ENCODE assay signal across 20 cellular contexts in the genomic region with DNA sequence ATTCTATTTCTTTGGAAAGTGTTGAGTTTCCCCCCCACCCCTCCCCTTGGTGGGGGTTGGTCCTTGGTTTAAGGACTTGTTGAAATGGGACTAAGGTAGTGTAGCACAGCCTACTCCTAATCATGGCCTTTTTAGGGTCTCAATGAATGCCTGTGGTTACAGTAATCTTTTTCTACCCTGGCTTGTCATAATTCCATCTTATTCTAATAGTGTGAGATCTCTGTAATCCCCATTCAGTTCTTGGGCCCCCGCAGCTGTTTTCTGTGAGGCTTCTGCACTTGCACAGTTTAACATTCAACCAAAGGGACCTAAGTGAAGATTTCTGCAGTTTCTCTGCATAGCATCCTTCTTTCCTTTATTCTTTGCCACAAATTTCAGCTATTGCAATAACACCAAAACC. TPM values are rescaled to one million over a fixed set of nuclear protein-coding genes. Genes with fewer than 3 reads are reported as not detected.
A peak's percentile ranks its signal among the peaks of the same experiment; 100 is the strongest.
DNase-seq lines count a peak whose midpoint lies in the region; ATAC-seq, FAIRE-seq and TF ChIP-seq lines count a peak whose summit lies in the region.
"Had no signal": no experiment of that assay in that cellular context is flagged by ENCODE, and none has a peak within 500 bp of the region (broad histone marks: within the 10 kb centered on the region; RNA-seq: fewer than 3 reads in every experiment).

No MANE protein-coding gene starts in this region.

- H3K9me3 Mint-ChIP-seq in activated naive CD8-positive, alpha-beta T cell treated with anti-CD3 and anti-CD28 coated beads, Interleukin-2, amount 10 ng/mL, durations not matched to agents 7 days and 5 days, result peaks cover 12% of the 10 kb centered on the region
- H3K9me3 Mint-ChIP-seq in activated naive CD8-positive, alpha-beta T cell treated with anti-CD3 and anti-CD28 coated beads, Interleukin-2, amount 50 U/mL, for 24 hours, result no peaks in the 10 kb centered on the region
- H3K9me3 Mint-ChIP-seq: CD8-positive, alpha-beta memory T cell had no signal

- no peaks in the 10 kb centered on the region for H3K36me3 ChIP-seq in OCI-LY3 (replicated peaks; ENCODE audit: low read depth, low read length)
- no peaks in the 10 kb centered on the region for H3K36me3 ChIP-seq in esophagus muscularis mucosa
- H3K36me3 ChIP-seq: BLaER1 treated with 17β-estradiol and CSF1 and Interleukin-3, amounts not matched to agents 10 nM and 100 nM had no signal

- no peaks in the 10 kb centered on the region for H4K20me1 ChIP-seq in OCI-LY3 (ENCODE audit: insufficient read depth, low read length)
- H4K20me1 ChIP-seq: BLaER1 treated with 17β-estradiol and CSF1 and Interleukin-3, amounts not matched to agents 10 nM and 100 nM had no signal

- intact Hi-C loops in esophagus muscularis mucosa (cut with DNase I), result no loop called here

- no peak for FAIRE-seq in H54 (lab: Jason Lieb, UNC)
- FAIRE-seq: G401.6, GM12891, GM19239 had no signal

- H3K9ac ChIP-seq in OCI-LY3 (ENCODE audit: low read length), result no peak overlapping the region
- H3K9ac ChIP-seq: BLaER1 treated with 17β-estradiol and CSF1 and Interleukin-3, amounts not matched to agents 10 nM and 100 nM; GM23248 had no signal

- DNase-seq in activated naive CD8-positive, alpha-beta T cell treated with anti-CD3 and anti-CD28 coated beads, Interleukin-2, amount 10 ng/mL, durations not matched to agents 7 days and 5 days, result no peak
- no peak for DNase-seq in activated naive CD8-positive, alpha-beta T cell treated with anti-CD3 and anti-CD28 coated beads, Interleukin-2, amount 50 U/mL, for 24 hours
- DNase-seq in esophagus muscularis mucosa (ENCODE audit: extremely low spot score) (peak; percentile 60), NCI-H510A treated with DMSO at 0.1 percent for 48 hours (lab: John Stamatoyannopoulos, UW) (no peak), NCI-H524 treated with DMSO at 0.1 percent for 48 hours (lab: John Stamatoyannopoulos, UW) (no peak), H54 (ENCODE audit: insufficient read length, low spot score) (no peak)
- DNase-seq: 8988T; CD8-positive, alpha-beta memory T cell; COR-L47; DMS 273 treated with DMSO at 0.1 percent for 48 hours; DMS53; DND-41; GM23248; HCEC 1CT had no signal

- H3K9me3 ChIP-seq in OCI-LY3 (ENCODE audit: insufficient read depth, low read length) (no peaks in the 10 kb centered on the region), esophagus muscularis mucosa (no peaks in the 10 kb centered on the region)
- H3K9me3 ChIP-seq: BLaER1 treated with 17β-estradiol and CSF1 and Interleukin-3, amounts not matched to agents 10 nM and 100 nM had no signal

- peaks cover 15% of the 10 kb centered on the region for H3K36me3 Mint-ChIP-seq in activated naive CD8-positive, alpha-beta T cell treated with anti-CD3 and anti-CD28 coated beads, Interleukin-2, amount 10 ng/mL, durations not matched to agents 7 days and 5 days
- H3K36me3 Mint-ChIP-seq in activated naive CD8-positive, alpha-beta T cell treated with anti-CD3 and anti-CD28 coated beads, Interleukin-2, amount 50 U/mL, for 24 hours (ENCODE audit: low read depth), result peaks cover 2% of the 10 kb centered on the region
- H3K36me3 Mint-ChIP-seq: CD8-positive, alpha-beta memory T cell had no signal

- peak overlapping the region; percentile 44 for H3K27ac Mint-ChIP-seq in activated naive CD8-positive, alpha-beta T cell treated with anti-CD3 and anti-CD28 coated beads, Interleukin-2, amount 10 ng/mL, durations not matched to agents 7 days and 5 days
- no peak overlapping the region for H3K27ac Mint-ChIP-seq in activated naive CD8-positive, alpha-beta T cell treated with anti-CD3 and anti-CD28 coated beads, Interleukin-2, amount 50 U/mL, for 24 hours

- TF ChIP-seq POLR2A in esophagus muscularis mucosa (IDR thresholded peaks at IDR 0.05; ENCODE audit: low read depth), result no peak
- TF ChIP-seq POLR2A in H54 (IDR thresholded peaks at IDR 0.05; ENCODE audit: low read depth, low read length), result no peak

- peak overlapping the region; percentile 70 for H3K4me2 ChIP-seq in OCI-LY3 (ENCODE audit: low read length)

- WGBS in esophagus muscularis mucosa, result 74% methylated on average over 1 of the region's 1 CpG

- POLR2A ChIA-PET in activated naive CD8-positive, alpha-beta T cell treated with anti-CD3 and anti-CD28 coated beads, Interleukin-2, amount 10 ng/mL, durations not matched to agents 7 days and 5 days (lab: Charles Lee), result interaction anchor here (1.4 kb wide), 1 partner anchor 132 kb away, joined by 3 read pairs; no protein-coding TSS in a partner anchor

- H3K27ac ChIP-seq in OCI-LY3 (ENCODE audit: low read length) (no peak overlapping the region), esophagus muscularis mucosa (replicated peaks in 1 of 4) (no peak overlapping the region)
- H3K27ac ChIP-seq: GM23248 had no signal

- no peak overlapping the region for H3K4me3 ChIP-seq in OCI-LY3 (ENCODE audit: low read length)
- H3K4me3 ChIP-seq in esophagus muscularis mucosa, result no peak overlapping the region
- H3K4me3 ChIP-seq: BLaER1 treated with 17β-estradiol and CSF1 and Interleukin-3, amounts not matched to agents 10 nM and 100 nM; GM23248 had no signal

- TF ChIP-seq CTCF in OCI-LY3 (IDR thresholded peaks at IDR 0.05; ENCODE audit: low read depth, low read length), result no peak
- TF ChIP-seq CTCF in esophagus muscularis mucosa (IDR thresholded peaks at IDR 0.05), result no peak

- H3K4me1 ChIP-seq in OCI-LY3 (ENCODE audit: low read length), result peaks cover 22% of the 10 kb centered on the region
- no peaks in the 10 kb centered on the region for H3K4me1 ChIP-seq in esophagus muscularis mucosa

- peaks cover 34% of the 10 kb centered on the region for H3K4me1 Mint-ChIP-seq in activated naive CD8-positive, alpha-beta T cell treated with anti-CD3 and anti-CD28 coated beads, Interleukin-2, amount 10 ng/mL, durations not matched to agents 7 days and 5 days
- peaks cover 38% of the 10 kb centered on the region for H3K4me1 Mint-ChIP-seq in activated naive CD8-positive, alpha-beta T cell treated with anti-CD3 and anti-CD28 coated beads, Interleukin-2, amount 50 U/mL, for 24 hours

- H3K27me3 Mint-ChIP-seq in activated naive CD8-positive, alpha-beta T cell treated with anti-CD3 and anti-CD28 coated beads, Interleukin-2, amount 10 ng/mL, durations not matched to agents 7 days and 5 days, result peaks cover 8% of the 10 kb centered on the region
- peaks cover 4% of the 10 kb centered on the region for H3K27me3 Mint-ChIP-seq in activated naive CD8-positive, alpha-beta T cell treated with anti-CD3 and anti-CD28 coated beads, Interleukin-2, amount 50 U/mL, for 24 hours

- peak overlapping the region; percentile 47 for H3K4me3 Mint-ChIP-seq in activated naive CD8-positive, alpha-beta T cell treated with anti-CD3 and anti-CD28 coated beads, Interleukin-2, amount 10 ng/mL, durations not matched to agents 7 days and 5 days
- H3K4me3 Mint-ChIP-seq in activated naive CD8-positive, alpha-beta T cell treated with anti-CD3 and anti-CD28 coated beads, Interleukin-2, amount 50 U/mL, for 24 hours, result no peak overlapping the region

- no peak for TF ChIP-seq EP300 in esophagus muscularis mucosa (IDR thresholded peaks at IDR 0.05)

- H2AFZ ChIP-seq in OCI-LY3 (ENCODE audit: low read depth, low read length), result no peak overlapping the region
- H2AFZ ChIP-seq: GM23248 had no signal

- ATAC-seq in activated naive CD8-positive, alpha-beta T cell treated with anti-CD3 and anti-CD28 coated beads, Interleukin-2, amount 10 ng/mL, durations not matched to agents 7 days and 5 days (ENCODE audit: low read depth), result no peak
- no peak for ATAC-seq in activated naive CD8-positive, alpha-beta T cell treated with anti-CD3 and anti-CD28 coated beads, Interleukin-2, amount 50 U/mL, for 24 hours

- H3K27me3 ChIP-seq in OCI-LY3 (ENCODE audit: low read depth, low read length) (peaks cover 64% of the 10 kb centered on the region), esophagus muscularis mucosa (peaks cover 0 to 16% (median 0%) of the 10 kb centered on the region in 4 donors)
- H3K27me3 ChIP-seq: BLaER1 treated with 17β-estradiol and CSF1 and Interleukin-3, amounts not matched to agents 10 nM and 100 nM had no signal

- H3K79me2 ChIP-seq in OCI-LY3 (ENCODE audit: low read length), result no peaks in the 10 kb centered on the region

RNA-seq across cellular contexts. Expression of a gene that starts 30.7 kb away (rescaled TPM):
- total RNA-seq in activated naive CD8-positive, alpha-beta T cell treated with anti-CD3 and anti-CD28 coated beads, Interleukin-2, amount 10 ng/mL, durations not matched to agents 7 days and 5 days, result 1 to 10 TPM; 1.0 to 1.2 TPM
- total RNA-seq in esophagus muscularis mucosa, result under 1 TPM; 0.06 to 0.83 (median 0.25) TPM
- total RNA-seq: A673 had no signal
